Comparison of ENCODE assay signal across 13 cellular contexts in genomic region chr4:38062894-38063168, GRCh38.
DNase-seq lines count a peak whose midpoint lies in the region; ATAC-seq and TF ChIP-seq lines count a peak whose summit lies in the region.
"Had no signal": no experiment of that assay in that cellular context is flagged by ENCODE, and none has a peak within 500 bp of the region (broad histone marks: within the 10 kb centered on the region; RNA-seq: fewer than 3 reads in every experiment).

No MANE protein-coding gene starts in this region.

- POLR2A ChIA-PET in CD4-positive, alpha-beta T cell (lab: Charles Lee), result interaction anchor here (0.5 kb wide), 1 partner anchor 719 kb away, joined by 3 read pairs; no protein-coding TSS in a partner anchor

- DNase-seq in CD4-positive, alpha-beta T cell, result no peak
- no peak for DNase-seq in activated T-helper 1 cell treated with anti-CD3 and anti-CD28 coated beads, Interleukin-12 subunit alpha, Interleukin-12 subunit beta, Interleukin-2, Interleukin-4 antibody, amounts not matched to agents 30 ng/mL and 10 ng/mL and 1 ng/mL, durations not matched to agents 14 hours and 24 hours and 36 hours (ENCODE audit: low spot score)
- DNase-seq in heart right ventricle (no peak), prostate gland (ENCODE audit: low spot score) (peak; percentile 16), foreskin melanocyte (no peak), NCI-H2029 (lab: John Stamatoyannopoulos, UW) (no peak), midbrain (lab: John Stamatoyannopoulos, UW) (no peak)
- DNase-seq: BE2C, GF-D8, islet precursor cell, NCI-H748 treated with DMSO at 0.1 percent for 48 hours had no signal

- WGBS in heart right ventricle, 2 donors, result 62 to 65% methylated on average over 3 of the region's 3 CpGs
- WGBS in prostate gland, result 61% methylated on average over 3 of the region's 3 CpGs

- no peaks in the 10 kb centered on the region for H3K27me3 Mint-ChIP-seq in CD4-positive, alpha-beta T cell
- H3K27me3 Mint-ChIP-seq in activated T-helper 1 cell treated with anti-CD3 and anti-CD28 coated beads, Interleukin-12 subunit alpha, Interleukin-12 subunit beta, Interleukin-2, Interleukin-4 antibody, amounts not matched to agents 30 ng/mL and 10 ng/mL and 1 ng/mL, durations not matched to agents 14 hours and 24 hours and 36 hours (ENCODE audit: insufficient read depth), result no peaks in the 10 kb centered on the region
- H3K27me3 Mint-ChIP-seq: brain had no signal

- H3K4me1 Mint-ChIP-seq in CD4-positive, alpha-beta T cell (ENCODE audit: low read depth), result peaks cover 15% of the 10 kb centered on the region
- peaks cover 16% of the 10 kb centered on the region for H3K4me1 Mint-ChIP-seq in activated T-helper 1 cell treated with anti-CD3 and anti-CD28 coated beads, Interleukin-12 subunit alpha, Interleukin-12 subunit beta, Interleukin-2, Interleukin-4 antibody, amounts not matched to agents 30 ng/mL and 10 ng/mL and 1 ng/mL, durations not matched to agents 14 hours and 24 hours and 36 hours (ENCODE audit: low read depth)

- H3K36me3 Mint-ChIP-seq in CD4-positive, alpha-beta T cell (ENCODE audit: low read depth), result peaks cover 43% of the 10 kb centered on the region
- peaks cover 16% of the 10 kb centered on the region for H3K36me3 Mint-ChIP-seq in activated T-helper 1 cell treated with anti-CD3 and anti-CD28 coated beads, Interleukin-12 subunit alpha, Interleukin-12 subunit beta, Interleukin-2, Interleukin-4 antibody, amounts not matched to agents 30 ng/mL and 10 ng/mL and 1 ng/mL, durations not matched to agents 14 hours and 24 hours and 36 hours (ENCODE audit: low read depth)

- no peaks in the 10 kb centered on the region for H3K9me3 ChIP-seq in CD4-positive, alpha-beta T cell (ENCODE audit: control insufficient read depth, low read length)
- H3K9me3 ChIP-seq in heart right ventricle (no peaks in the 10 kb centered on the region), prostate gland (no peaks in the 10 kb centered on the region)
- H3K9me3 ChIP-seq: BE2C had no signal

- peaks cover 0 to 64% (median 4%) of the 10 kb centered on the region in 9 donors for H3K36me3 ChIP-seq in heart right ventricle
- H3K36me3 ChIP-seq in prostate gland, result no peaks in the 10 kb centered on the region
- H3K36me3 ChIP-seq: BE2C had no signal

- no peak for TF ChIP-seq POLR2A in prostate gland (IDR thresholded peaks at IDR 0.05)

- H3K4me3 ChIP-seq in heart right ventricle (peak overlapping the region in 5 of 10 donors; percentile 4 to 54 (median 42)), prostate gland (no peak overlapping the region)

- TF ChIP-seq CTCF in CD4-positive, alpha-beta T cell (IDR thresholded peaks at IDR 0.05), result no peak
- no peak for TF ChIP-seq CTCF in heart right ventricle (IDR thresholded peaks at IDR 0.05)
- no peak for TF ChIP-seq CTCF in prostate gland (IDR thresholded peaks at IDR 0.05)

- H3K27ac Mint-ChIP-seq in CD4-positive, alpha-beta T cell, result no peak overlapping the region
- H3K27ac Mint-ChIP-seq in activated T-helper 1 cell treated with anti-CD3 and anti-CD28 coated beads, Interleukin-12 subunit alpha, Interleukin-12 subunit beta, Interleukin-2, Interleukin-4 antibody, amounts not matched to agents 30 ng/mL and 10 ng/mL and 1 ng/mL, durations not matched to agents 14 hours and 24 hours and 36 hours, result peak overlapping the region; percentile 16

- intact Hi-C loops in CD4-positive, alpha-beta T cell (cut with DNase I, micrococcal nuclease), result loop anchor here (1.0 to 10.0 kb wide), 10 partner anchors 69 to 794 kb away; partner anchors contain the start of genes TLR10 (in 2 of the 2) and TLR6 (in 2 of the 2)
- intact Hi-C loops in activated T-helper 1 cell treated with anti-CD3 and anti-CD28 coated beads, Interleukin-12 subunit alpha, Interleukin-12 subunit beta, Interleukin-2, Interleukin-4 antibody, amounts not matched to agents 30 ng/mL and 10 ng/mL and 1 ng/mL, durations not matched to agents 14 hours and 24 hours and 36 hours (cut with micrococcal nuclease), result loop anchor here (1.0 to 10.0 kb wide), 9 partner anchors 70 to 794 kb away; partner anchors contain the start of gene TLR6
- intact Hi-C loops in heart right ventricle (cut with DNase I), result loop anchor here in 9 of 10 donors (2.0 to 10.0 kb wide), 13 partner anchors 94 to 722 kb away; partner anchors contain the start of gene TLR10 (in 1 of the 9)
- intact Hi-C loops in prostate gland (cut with DNase I), result loop anchor here (2.0 kb wide), 1 partner anchor 668 kb away; no protein-coding TSS in a partner anchor

- peak overlapping the region; percentile 91 for H3K4me3 Mint-ChIP-seq in CD4-positive, alpha-beta T cell
- no peak overlapping the region for H3K4me3 Mint-ChIP-seq in activated T-helper 1 cell treated with anti-CD3 and anti-CD28 coated beads, Interleukin-12 subunit alpha, Interleukin-12 subunit beta, Interleukin-2, Interleukin-4 antibody, amounts not matched to agents 30 ng/mL and 10 ng/mL and 1 ng/mL, durations not matched to agents 14 hours and 24 hours and 36 hours

- CTCF ChIA-PET in CD4-positive, alpha-beta T cell (lab: Charles Lee), result interaction anchor here (1.3 to 1.4 kb wide), 3 partner anchors 111 to 798 kb away, joined by 3 read pairs; no protein-coding TSS in a partner anchor

- no peak overlapping the region for H3K27ac ChIP-seq in CD4-positive, alpha-beta T cell (ENCODE audit: low read depth, low read length)
- peak overlapping the region in 9 of 10 donors; percentile 18 to 81 (median 75) for H3K27ac ChIP-seq in heart right ventricle
- H3K27ac ChIP-seq in prostate gland, result peak overlapping the region in 1 of 2 donors; percentile 33

- H3K4me1 ChIP-seq in heart right ventricle, result peaks cover 0 to 51% (median 26%) of the 10 kb centered on the region in 9 donors
- H3K4me1 ChIP-seq in prostate gland (replicated peaks), result no peaks in the 10 kb centered on the region

- H3K27me3 ChIP-seq in CD4-positive, alpha-beta T cell (ENCODE audit: control insufficient read depth, insufficient read depth, low read length), result no peaks in the 10 kb centered on the region
- no peaks in the 10 kb centered on the region for H3K27me3 ChIP-seq in heart right ventricle
- H3K27me3 ChIP-seq in prostate gland (replicated peaks; ENCODE audit: insufficient read depth), result no peaks in the 10 kb centered on the region
- H3K27me3 ChIP-seq: BE2C had no signal

- no peak for ATAC-seq in CD4-positive, alpha-beta T cell (ENCODE audit: poor library complexity)
- ATAC-seq in heart right ventricle (peak in 4 of 8 donors; percentile 10 to 44 (median 26)), GM18861 (IDR thresholded peaks at IDR 0.05; ENCODE audit: unreplicated experiment) (no peak)

- H3K9me3 Mint-ChIP-seq in CD4-positive, alpha-beta T cell, result no peaks in the 10 kb centered on the region
- H3K9me3 Mint-ChIP-seq in activated T-helper 1 cell treated with anti-CD3 and anti-CD28 coated beads, Interleukin-12 subunit alpha, Interleukin-12 subunit beta, Interleukin-2, Interleukin-4 antibody, amounts not matched to agents 30 ng/mL and 10 ng/mL and 1 ng/mL, durations not matched to agents 14 hours and 24 hours and 36 hours, result no peaks in the 10 kb centered on the region
- H3K9me3 Mint-ChIP-seq: brain had no signal
